Comparison of ENCODE assay signal across 9 cellular contexts in the genomic region with DNA sequence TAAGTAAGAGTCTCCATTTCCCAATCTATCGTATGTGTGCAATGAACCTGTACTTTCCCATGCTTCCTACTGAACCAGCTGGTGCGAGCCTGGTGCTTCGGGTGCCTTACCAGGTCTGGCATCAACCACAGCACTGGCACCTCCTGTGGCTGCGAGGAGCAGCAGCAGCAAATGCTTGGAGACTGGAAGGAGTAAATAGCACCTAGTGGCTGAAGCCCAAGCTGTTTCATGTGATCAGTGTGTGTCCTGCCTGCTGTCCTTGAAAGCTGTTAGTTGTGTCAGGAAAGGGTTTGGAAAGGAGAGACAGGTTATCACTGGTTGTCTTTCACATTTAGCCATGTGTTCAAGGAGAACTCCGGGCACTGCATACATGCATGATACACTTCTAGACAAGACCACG. TPM values are rescaled to one million over a fixed set of nuclear protein-coding genes. Genes with fewer than 3 reads are reported as not detected.
DNase-seq lines count a peak whose midpoint lies in the region; ATAC-seq and TF ChIP-seq lines count a peak whose summit lies in the region.
"Had no signal": no experiment of that assay in that cellular context is flagged by ENCODE, and none has a peak within 500 bp of the region (broad histone marks: within the 10 kb centered on the region; RNA-seq: fewer than 3 reads in every experiment).

No MANE protein-coding gene starts in this region.

- H3K27ac Mint-ChIP-seq in CD8-positive, alpha-beta T cell: no peak overlapping the region
- H3K27ac Mint-ChIP-seq: dendritic cell treated with granulocyte-macrophage colony-stimulating factor and Interleukin-4, amounts not matched to agents 40 ng/mL and 50 ng/mL, for 4 days had no signal

- POLR2A ChIA-PET in CD8-positive, alpha-beta T cell (lab: Charles Lee): no interaction called here

- H3K9me3 Mint-ChIP-seq in CD8-positive, alpha-beta T cell: no peaks in the 10 kb centered on the region
- H3K9me3 Mint-ChIP-seq: dendritic cell treated with granulocyte-macrophage colony-stimulating factor and Interleukin-4, amounts not matched to agents 40 ng/mL and 50 ng/mL, for 4 days had no signal

- H3K27ac ChIP-seq in body of pancreas: no peak overlapping the region
- no peak overlapping the region for H3K27ac ChIP-seq in CD8-positive, alpha-beta T cell (ENCODE audit: low read depth, low read length)

- no peaks in the 10 kb centered on the region for H3K4me1 ChIP-seq in body of pancreas
- H3K4me1 ChIP-seq in CD8-positive, alpha-beta T cell (ENCODE audit: insufficient read depth, low read length): no peaks in the 10 kb centered on the region

- 15 to 18% methylated on average over 5 to 6 of the region's 6 CpGs for WGBS in body of pancreas, 2 donors

- no peaks in the 10 kb centered on the region for H3K9me3 ChIP-seq in body of pancreas
- no peaks in the 10 kb centered on the region for H3K9me3 ChIP-seq in CD8-positive, alpha-beta T cell (ENCODE audit: low read length)

- no peaks in the 10 kb centered on the region for H3K4me1 Mint-ChIP-seq in CD8-positive, alpha-beta T cell (ENCODE audit: low read depth)

- peak; percentile 98 for DNase-seq in DMS 273 treated with DMSO at 0.1 percent for 48 hours (lab: John Stamatoyannopoulos, UW)
- peak; percentile 48 for DNase-seq in NAMALWA (ENCODE audit: low spot score)
- DNase-seq in body of pancreas: peak; percentile 70 to 85 (median 82)
- DNase-seq in medulla oblongata (ENCODE audit: extremely low spot score): peak; percentile 4
- no peak for DNase-seq in nucleus accumbens (lab: John Stamatoyannopoulos, UW)
- DNase-seq in GM13976 (ENCODE audit: low spot score): no peak
- DNase-seq in CD8-positive, alpha-beta T cell: no peak

- CTCF ChIA-PET in CD8-positive, alpha-beta T cell (lab: Charles Lee): no interaction called here

- H3K27me3 ChIP-seq in body of pancreas: no peaks in the 10 kb centered on the region
- no peaks in the 10 kb centered on the region for H3K27me3 ChIP-seq in CD8-positive, alpha-beta T cell (ENCODE audit: insufficient read depth, low read length)

- no peak for TF ChIP-seq POLR2A in body of pancreas (IDR thresholded peaks at IDR 0.05)

- ATAC-seq in body of pancreas (peak; percentile 97), GM18498 (IDR thresholded peaks at IDR 0.05; ENCODE audit: unreplicated experiment) (no peak)
- ATAC-seq in CD8-positive, alpha-beta T cell: no peak

- no peaks in the 10 kb centered on the region for H3K36me3 Mint-ChIP-seq in CD8-positive, alpha-beta T cell

- no peak overlapping the region for H3K4me3 ChIP-seq in body of pancreas
- H3K4me3 ChIP-seq in CD8-positive, alpha-beta T cell (ENCODE audit: low read depth, low read length): no peak overlapping the region

- in situ Hi-C loops in GM13976 (cut with MboI; ENCODE audit: low sequenced_read_pairs, unreplicated experiment): no loop called here

- H3K36me3 ChIP-seq in body of pancreas (replicated peaks in 1 of 2; ENCODE audit: insufficient read depth in 1 of 2, low read depth in 2 of 2): no peaks in the 10 kb centered on the region
- H3K36me3 ChIP-seq in CD8-positive, alpha-beta T cell (ENCODE audit: insufficient read depth, low read length): no peaks in the 10 kb centered on the region

- no peak overlapping the region for H3K4me3 Mint-ChIP-seq in CD8-positive, alpha-beta T cell
- H3K4me3 Mint-ChIP-seq: dendritic cell treated with granulocyte-macrophage colony-stimulating factor and Interleukin-4, amounts not matched to agents 40 ng/mL and 50 ng/mL, for 4 days had no signal

- TF ChIP-seq CTCF in body of pancreas (IDR thresholded peaks at IDR 0.05): peak in 6 of 7 experiments; percentile 36 to 81 (median 69)
- no peak for TF ChIP-seq CTCF in GM13976 (IDR thresholded peaks at IDR 0.05; ENCODE audit: borderline replicate concordance, control extremely low read depth, extremely low read depth, insufficient read depth, missing control alignments)
- TF ChIP-seq CTCF in CD8-positive, alpha-beta T cell (IDR thresholded peaks at IDR 0.05): no peak

- H3K27me3 Mint-ChIP-seq in CD8-positive, alpha-beta T cell (ENCODE audit: low read depth): peaks cover 7% of the 10 kb centered on the region

- intact Hi-C loops in body of pancreas (cut with DNase I): no loop called here
- intact Hi-C loops in CD8-positive, alpha-beta T cell (cut with DNase I, micrococcal nuclease): no loop called here

RNA-seq across cellular contexts. Expression of a gene that starts 31.8 kb away (rescaled TPM):
- total RNA-seq in body of pancreas: 10 to 100 TPM in 1 of 2 donors, 1 to 10 TPM in 1; 1.6 to 41.5 TPM
- not detected for total RNA-seq in CD8-positive, alpha-beta T cell

Comparison
In these comparisons a context has a peak if more than half of its experiments do, and no peak if none do; other contexts are left out.
1. DNase-seq: peak in DMS 273 treated with DMSO at 0.1 percent for 48 hours (single experiment), NAMALWA (single experiment), body of pancreas (4 of 4) and medulla oblongata (single experiment); none in nucleus accumbens (0 of 56), GM13976 (single experiment) and CD8-positive, alpha-beta T cell (0 of 7).
2. CTCF ChIP-seq: peak in body of pancreas (6 of 7); none in GM13976 (single experiment) and CD8-positive, alpha-beta T cell (single experiment).